ENCODE assay signal across 9 cellular contexts in the genomic region with DNA sequence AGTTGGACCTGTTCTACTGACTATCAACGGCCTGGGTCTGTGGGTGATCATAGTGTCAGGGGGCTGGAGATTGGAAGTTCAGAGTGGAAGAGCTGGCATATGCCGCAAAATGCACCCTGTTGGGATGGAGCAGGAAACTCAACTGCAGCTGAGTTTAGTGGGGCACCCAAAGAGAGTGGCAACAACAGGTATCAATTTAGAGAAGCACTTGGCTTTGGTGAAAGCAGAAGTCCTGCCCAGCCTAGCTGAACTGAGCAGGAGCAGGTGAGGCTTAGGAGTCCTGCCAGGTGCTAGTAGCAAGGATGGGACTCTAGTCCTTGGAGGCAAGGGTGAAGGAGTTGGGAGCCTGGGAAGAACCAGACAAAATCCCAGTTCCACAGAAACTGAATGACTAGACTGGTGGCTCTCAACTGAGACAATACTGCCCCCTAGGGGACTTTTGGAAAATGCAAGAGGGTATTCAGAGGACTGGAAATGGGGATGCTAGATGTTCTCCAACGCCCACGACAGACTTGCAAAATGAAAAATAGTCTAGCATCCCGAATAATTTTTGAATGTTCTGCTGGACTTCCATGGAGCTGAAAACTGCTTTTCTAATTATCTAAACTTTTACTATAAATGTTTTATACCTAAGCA.
DNase-seq lines count a peak whose midpoint lies in the region; ATAC-seq and TF ChIP-seq lines count a peak whose summit lies in the region.
"Had no signal": no experiment of that assay in that cellular context is flagged by ENCODE, and none has a peak within 500 bp of the region (broad histone marks: within the 10 kb centered on the region; RNA-seq: fewer than 3 reads in every experiment).

No MANE protein-coding gene starts in this region.

- ATAC-seq in GM18907 (IDR thresholded peaks at IDR 0.05; ENCODE audit: unreplicated experiment) (peak; percentile 53), GM18873 (IDR thresholded peaks at IDR 0.05; ENCODE audit: low FRiP score, unreplicated experiment) (no peak)

- no peak overlapping the region for H3K4me3 ChIP-seq in astrocyte of the spinal cord (ENCODE audit: low read depth, low read length)

- H3K27ac ChIP-seq in C4-2B: no peak overlapping the region

- DNase-seq in NCI-H1048 (lab: John Stamatoyannopoulos, UW) (peak; percentile 6), T-helper 1 cell (peak in 4 of 5 donors; percentile 7 to 53 (median 32)), astrocyte of the spinal cord (ENCODE audit: low read depth, low spot score) (peak; percentile 53), iPS-NIHi7 (ENCODE audit: extremely low spot score) (peak; percentile 74)
- DNase-seq in stimulated activated CD4-positive, alpha-beta T cell treated with anti-CD3 and anti-CD28 coated beads, TNF-alpha, amount 100 ng/mL, for 24 hours (ENCODE audit: low read depth in 3 of 3): peak in 2 of 3 experiments; percentile 13 to 37
- DNase-seq: right cardiac atrium had no signal

- in situ Hi-C loops in astrocyte of the spinal cord (cut with HindIII; ENCODE audit: low sequenced_read_pairs): no loop called here

- TF ChIP-seq CTCF in C4-2B (conservative IDR thresholded peaks at IDR 0.05) (peak; percentile 69), astrocyte of the spinal cord (IDR thresholded peaks at IDR 0.05; ENCODE audit: low read depth, low read length) (peak; percentile 65)

Comparison
In these comparisons a context has a peak if more than half of its experiments do, and no peak if none do; other contexts are left out.
1. DNase-seq: peak in every context shown above with its lines; median percentile 74 in iPS-NIHi7; 53 in astrocyte of the spinal cord; 32 in T-helper 1 cell; 25 in stimulated activated CD4-positive, alpha-beta T cell treated with anti-CD3 and anti-CD28 coated beads, TNF-alpha, amount 100 ng/mL, for 24 hours; 6 in NCI-H1048.